In the genomic region with DNA sequence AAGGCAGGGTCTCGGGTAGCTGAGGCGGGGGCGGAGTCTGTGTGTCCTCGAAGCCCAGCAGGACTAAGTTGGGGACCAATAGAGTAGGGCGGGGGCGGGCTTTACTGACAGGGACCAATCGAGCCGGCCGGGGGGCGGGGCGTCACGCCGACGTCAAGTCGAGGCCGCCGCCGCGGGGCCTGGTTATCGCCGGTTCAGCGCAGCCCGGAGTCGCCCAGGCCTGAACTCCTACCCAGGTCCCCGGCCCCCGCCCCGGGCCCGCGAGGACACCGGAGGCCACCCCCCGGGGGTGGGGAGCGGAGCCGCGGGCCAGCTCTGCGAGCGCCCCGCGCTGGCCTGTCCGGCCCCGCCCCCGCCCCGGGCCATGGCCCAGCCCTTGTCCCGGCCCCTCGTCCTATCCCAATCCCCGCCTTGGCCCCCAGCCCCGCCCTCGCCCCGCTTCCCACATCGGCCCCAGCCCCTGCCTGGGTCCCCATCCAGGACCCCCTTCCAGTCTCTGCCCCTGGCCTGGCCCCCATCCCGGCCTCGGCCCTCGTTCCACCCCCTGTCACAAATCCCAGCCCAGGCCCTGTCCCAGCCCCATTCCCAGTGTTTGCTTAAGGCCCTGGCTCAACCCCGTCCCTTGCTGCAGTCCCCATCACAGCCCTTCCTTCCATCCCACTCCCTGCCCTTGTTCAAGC, we compare ENCODE assay signal across 8 cellular contexts. TPM values are rescaled to one million over a fixed set of nuclear protein-coding genes. Genes with fewer than 3 reads are reported as not detected.
DNase-seq lines count a peak whose midpoint lies in the region; ATAC-seq and TF ChIP-seq lines count a peak whose summit lies in the region.

A gene with protein sequence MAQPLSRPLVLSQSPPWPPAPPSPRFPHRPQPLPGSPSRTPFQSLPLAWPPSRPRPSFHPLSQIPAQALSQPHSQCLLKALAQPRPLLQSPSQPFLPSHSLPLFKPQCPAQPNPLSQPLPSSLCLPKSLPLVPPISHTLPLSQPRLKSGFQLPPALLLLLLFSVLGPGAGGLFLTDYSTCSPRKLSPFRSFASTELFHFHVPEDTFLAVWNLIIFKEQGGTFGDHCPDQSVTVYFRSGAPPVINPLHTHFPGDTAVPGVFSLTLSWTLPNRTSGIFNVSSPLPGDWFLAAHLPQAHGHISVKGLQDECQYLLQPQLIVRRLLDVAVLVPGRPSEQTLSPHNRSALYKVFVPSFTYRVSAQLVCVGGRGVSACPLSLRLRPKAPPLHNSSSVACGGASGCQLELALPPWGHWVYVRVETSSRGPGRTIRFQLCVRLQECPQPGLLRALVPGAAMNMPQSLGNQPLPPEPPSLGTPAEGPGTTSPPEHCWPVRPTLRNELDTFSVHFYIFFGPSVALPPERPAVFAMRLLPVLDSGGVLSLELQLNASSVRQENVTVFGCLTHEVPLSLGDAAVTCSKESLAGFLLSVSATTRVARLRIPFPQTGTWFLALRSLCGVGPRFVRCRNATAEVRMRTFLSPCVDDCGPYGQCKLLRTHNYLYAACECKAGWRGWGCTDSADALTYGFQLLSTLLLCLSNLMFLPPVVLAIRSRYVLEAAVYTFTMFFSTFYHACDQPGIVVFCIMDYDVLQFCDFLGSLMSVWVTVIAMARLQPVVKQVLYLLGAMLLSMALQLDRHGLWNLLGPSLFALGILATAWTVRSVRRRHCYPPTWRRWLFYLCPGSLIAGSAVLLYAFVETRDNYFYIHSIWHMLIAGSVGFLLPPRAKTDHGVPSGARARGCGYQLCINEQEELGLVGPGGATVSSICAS (plus strand): TSS at position 145 of the 680 bp plus-strand sequence. CDS start 220 bp downstream, at position 365.

- TF ChIP-seq POLR2A in transverse colon (IDR thresholded peaks at IDR 0.05): peak; percentile 35

- peak within 1 kb of the TSS; percentile 68 for H3K27ac Mint-ChIP-seq in activated naive CD8-positive, alpha-beta T cell treated with anti-CD3 and anti-CD28 coated beads, Interleukin-2, amount 50 U/mL, for 24 hours

- in situ Hi-C loops in transverse colon (cut with MboI; ENCODE audit: low pct_ligation_motif_present in 1 of 4, low pct_unique_long_range_greater_than_20kb in 1 of 4, low sequenced_read_pairs in 3 of 4): no loop called here

- H3K9me3 Mint-ChIP-seq in activated naive CD8-positive, alpha-beta T cell treated with anti-CD3 and anti-CD28 coated beads, Interleukin-2, amount 50 U/mL, for 24 hours: no peaks in the 10 kb centered on the region

- H3K36me3 ChIP-seq in heart right ventricle: no peaks in the 10 kb centered on the region
- H3K36me3 ChIP-seq in transverse colon: no peaks in the 10 kb centered on the region

- H3K9me3 ChIP-seq in heart right ventricle (no peaks in the 10 kb centered on the region), transverse colon (no peaks in the 10 kb centered on the region)

- H3K27me3 Mint-ChIP-seq in activated naive CD8-positive, alpha-beta T cell treated with anti-CD3 and anti-CD28 coated beads, Interleukin-2, amount 50 U/mL, for 24 hours: peaks cover 2% of the 10 kb centered on the region

- H3K27ac ChIP-seq in heart right ventricle: peak within 1 kb of the TSS; percentile 91 to 98 (median 96)
- H3K27ac ChIP-seq in transverse colon: peak within 1 kb of the TSS; percentile 94 to 98 (median 94)

- no peaks in the 10 kb centered on the region for H3K36me3 Mint-ChIP-seq in activated naive CD8-positive, alpha-beta T cell treated with anti-CD3 and anti-CD28 coated beads, Interleukin-2, amount 50 U/mL, for 24 hours (ENCODE audit: low read depth)

- ATAC-seq in HG02678 (IDR thresholded peaks at IDR 0.05; ENCODE audit: unreplicated experiment): peak; percentile 83
- peak; percentile 89 for ATAC-seq in activated naive CD8-positive, alpha-beta T cell treated with anti-CD3 and anti-CD28 coated beads, Interleukin-2, amount 50 U/mL, for 24 hours
- ATAC-seq in heart right ventricle: peak; percentile 91 to 94 (median 92)

- WGBS in heart right ventricle, 2 donors: 1 to 2% methylated on average over 38 to 53 of the region's 53 CpGs
- 1% methylated on average over 29 of the region's 53 CpGs; no CpG with 5 or more reads in 1 of the 2 donors for WGBS in transverse colon (ENCODE audit: low coverage in 1 of 2), 2 donors

- intact Hi-C loops in heart right ventricle (cut with DNase I) (loop anchor here in 7 of 10 donors (2.0 to 5.0 kb wide), 5 partner anchors 37 to 172 kb away; partner anchors contain the start of genes NPR2 (in 3 of the 7), CCDC107 (in 1 of the 7), CREB3 (in 1 of the 7) and RMRP (in 1 of the 7)), transverse colon (cut with DNase I; ENCODE audit: low total_unique reads) (no loop called here)

- peak within 1 kb of the TSS; percentile 65 for H3K4me3 ChIP-seq in GM08714 (ENCODE audit: low read length)
- peak within 1 kb of the TSS; percentile 70 to 87 (median 82) for H3K4me3 ChIP-seq in heart right ventricle
- peak within 1 kb of the TSS; percentile 72 to 82 (median 78) for H3K4me3 ChIP-seq in transverse colon

- peaks cover 4 to 53% (median 39%) of the 10 kb centered on the region in 9 donors for H3K4me1 ChIP-seq in heart right ventricle
- H3K4me1 ChIP-seq in transverse colon: peaks cover 11 to 39% (median 32%) of the 10 kb centered on the region in 4 donors

- no peak for TF ChIP-seq EP300 in transverse colon (IDR thresholded peaks at IDR 0.05; ENCODE audit: low read depth)

- no peak for TF ChIP-seq CTCF in heart right ventricle (IDR thresholded peaks at IDR 0.05)
- TF ChIP-seq CTCF in transverse colon (IDR thresholded peaks at IDR 0.05): no peak

- H3K27me3 ChIP-seq in heart right ventricle (no peaks in the 10 kb centered on the region), transverse colon (no peaks in the 10 kb centered on the region)

- DNase-seq in NCI-H1417 (lab: John Stamatoyannopoulos, UW): peak; percentile 80 to 89 (median 81)
- peak; percentile 30 to 72 for DNase-seq in SW 1271 (lab: John Stamatoyannopoulos, UW)
- peak; percentile 96 for DNase-seq in activated naive CD8-positive, alpha-beta T cell treated with anti-CD3 and anti-CD28 coated beads, Interleukin-2, amount 50 U/mL, for 24 hours
- DNase-seq in heart right ventricle: peak; percentile 96 to 98
- peak; percentile 90 for DNase-seq in pons (ENCODE audit: low spot score)
- DNase-seq in transverse colon: peak; percentile 97

- peaks cover 21% of the 10 kb centered on the region for H3K4me1 Mint-ChIP-seq in activated naive CD8-positive, alpha-beta T cell treated with anti-CD3 and anti-CD28 coated beads, Interleukin-2, amount 50 U/mL, for 24 hours

- H3K4me3 Mint-ChIP-seq in activated naive CD8-positive, alpha-beta T cell treated with anti-CD3 and anti-CD28 coated beads, Interleukin-2, amount 50 U/mL, for 24 hours: peak within 1 kb of the TSS; percentile 88

RNA-seq across cellular contexts. Expression of the gene that starts here (rescaled TPM):
- 10 to 100 TPM; 13.6 to 22.9 (median 20.5) TPM for total RNA-seq in heart right ventricle
- polyA plus RNA-seq in heart right ventricle: 1 to 10 TPM; 6.7 to 8.0 TPM
- total RNA-seq in transverse colon: 10 to 100 TPM in 2 of 4 donors, 1 to 10 TPM in 2; 7.8 to 21.3 (median 9.6) TPM

Comparison
In these comparisons a context has a peak if more than half of its experiments do, and no peak if none do; other contexts are left out.
1. Peak in every context shown above with its lines: DNase-seq, ATAC-seq, H3K4me3 ChIP-seq and H3K27ac ChIP-seq.